Comparison of ENCODE assay signal across 8 cellular contexts in genomic region chr17:28951428-28951990, GRCh38. TPM values are rescaled to one million over a fixed set of nuclear protein-coding genes. Genes with fewer than 3 reads are reported as not detected.
A peak's percentile ranks its signal among the peaks of the same experiment; 100 is the strongest.
DNase-seq lines count a peak whose midpoint lies in the region; ATAC-seq and TF ChIP-seq lines count a peak whose summit lies in the region.

Gene PHF12, minus strand, starts transcription at chr17:28951518. Its CDS starts 558 bp downstream, at chr17:28950960.

- H3K27ac ChIP-seq in RWPE2 (ENCODE audit: poor library complexity, severe bottlenecking): peak within 1 kb of the TSS; percentile 86

- ATAC-seq in RWPE2 (ENCODE audit: low read depth) (peak; percentile 59), natural killer cell (peak; percentile 63 to 81 (median 67))

- peak within 1 kb of the TSS; percentile 47 for H3K4me3 ChIP-seq in RWPE2 (ENCODE audit: severe bottlenecking)

- H3K36me3 ChIP-seq in RWPE2 (ENCODE audit: low read depth): peaks cover 15% of the 10 kb centered on the region

- no peak for TF ChIP-seq CTCF in RWPE2 (IDR thresholded peaks at IDR 0.05; ENCODE audit: poor library complexity, severe bottlenecking)
- no peak for TF ChIP-seq CTCF in natural killer cell (IDR thresholded peaks at IDR 0.05)

- no peaks in the 10 kb centered on the region for H3K9me3 Mint-ChIP-seq in activated T-helper 2 cell treated with anti-CD3 and anti-CD28 coated beads, Interferon-gamma antibody, Interleukin-2, Interleukin-4, amounts not matched to agents 10 μg/mL and 5 μg/mL and 100 μg/mL, durations not matched to agents 14 hours and 24 hours and 36 hours
- no peaks in the 10 kb centered on the region for H3K9me3 Mint-ChIP-seq in natural killer cell

- H3K4me3 Mint-ChIP-seq in activated T-helper 2 cell treated with anti-CD3 and anti-CD28 coated beads, Interferon-gamma antibody, Interleukin-2, Interleukin-4, amounts not matched to agents 10 μg/mL and 5 μg/mL and 100 μg/mL, durations not matched to agents 14 hours and 24 hours and 36 hours (ENCODE audit: low read depth): peak within 1 kb of the TSS; percentile 95
- H3K4me3 Mint-ChIP-seq in natural killer cell: peak within 1 kb of the TSS; percentile 95

- H3K4me1 ChIP-seq in RWPE2 (ENCODE audit: insufficient read depth, poor library complexity, severe bottlenecking): peaks cover 15% of the 10 kb centered on the region

- H3K36me3 Mint-ChIP-seq in activated T-helper 2 cell treated with anti-CD3 and anti-CD28 coated beads, Interferon-gamma antibody, Interleukin-2, Interleukin-4, amounts not matched to agents 10 μg/mL and 5 μg/mL and 100 μg/mL, durations not matched to agents 14 hours and 24 hours and 36 hours (ENCODE audit: low read depth): peaks cover 29% of the 10 kb centered on the region
- H3K36me3 Mint-ChIP-seq in natural killer cell: no peaks in the 10 kb centered on the region

- no peaks in the 10 kb centered on the region for H3K27me3 Mint-ChIP-seq in activated T-helper 2 cell treated with anti-CD3 and anti-CD28 coated beads, Interferon-gamma antibody, Interleukin-2, Interleukin-4, amounts not matched to agents 10 μg/mL and 5 μg/mL and 100 μg/mL, durations not matched to agents 14 hours and 24 hours and 36 hours (ENCODE audit: low read depth)
- no peaks in the 10 kb centered on the region for H3K27me3 Mint-ChIP-seq in natural killer cell (ENCODE audit: low read depth in 2 of 2)

- intact Hi-C loops in activated T-helper 2 cell treated with anti-CD3 and anti-CD28 coated beads, Interferon-gamma antibody, Interleukin-2, Interleukin-4, amounts not matched to agents 10 μg/mL and 5 μg/mL and 100 μg/mL, durations not matched to agents 14 hours and 24 hours and 36 hours (cut with micrococcal nuclease): loop anchor here (1.0 to 5.0 kb wide), 3 partner anchors 109 to 223 kb away; partner anchors contain the start of genes FAM222B and NEK8
- intact Hi-C loops in natural killer cell (cut with micrococcal nuclease): loop anchor here (1.0 to 5.0 kb wide), 2 partner anchors 166 to 232 kb away; partner anchors contain the start of gene RPL23A

- peaks cover 13% of the 10 kb centered on the region for H3K4me1 Mint-ChIP-seq in activated T-helper 2 cell treated with anti-CD3 and anti-CD28 coated beads, Interferon-gamma antibody, Interleukin-2, Interleukin-4, amounts not matched to agents 10 μg/mL and 5 μg/mL and 100 μg/mL, durations not matched to agents 14 hours and 24 hours and 36 hours (ENCODE audit: low read depth)
- peaks cover 19 to 24% of the 10 kb centered on the region in 2 donors for H3K4me1 Mint-ChIP-seq in natural killer cell

- H3K27ac Mint-ChIP-seq in activated T-helper 2 cell treated with anti-CD3 and anti-CD28 coated beads, Interferon-gamma antibody, Interleukin-2, Interleukin-4, amounts not matched to agents 10 μg/mL and 5 μg/mL and 100 μg/mL, durations not matched to agents 14 hours and 24 hours and 36 hours: peak within 1 kb of the TSS; percentile 82
- no peak within 1 kb of the TSS for H3K27ac Mint-ChIP-seq in natural killer cell

- DNase-seq in Daoy (ENCODE audit: low read depth): peak; percentile 100
- DNase-seq in H4 (ENCODE audit: low spot score): peak; percentile 100
- peak; percentile 100 for DNase-seq in LoVo (ENCODE audit: low spot score)
- peak; percentile 100 for DNase-seq in RWPE2 (ENCODE audit: low spot score)
- DNase-seq in activated T-helper 2 cell treated with anti-CD3 and anti-CD28 coated beads, Interferon-gamma antibody, Interleukin-2, Interleukin-4, amounts not matched to agents 10 μg/mL and 5 μg/mL and 100 μg/mL, durations not matched to agents 14 hours and 24 hours and 36 hours (ENCODE audit: low spot score): peak; percentile 100
- DNase-seq in fibroblast of peridontal ligament (ENCODE audit: extremely low read depth): peak; percentile 100
- peak; percentile 99 for DNase-seq in natural killer cell
- peak; percentile 100 for DNase-seq in stimulated activated naive CD4-positive, alpha-beta T cell treated with Interleukin-2 at 50 U/mL for 16 hours (lab: John Stamatoyannopoulos, UW)

- H3K27me3 ChIP-seq in RWPE2 (ENCODE audit: insufficient read depth, poor library complexity, severe bottlenecking): no peaks in the 10 kb centered on the region

- H3K9me3 ChIP-seq in RWPE2 (ENCODE audit: severe bottlenecking): no peaks in the 10 kb centered on the region

RNA-seq across cellular contexts. Expression of gene PHF12, which starts in this region (rescaled TPM):
- 18.0 and 29.1 TPM in 2 replicates for total RNA-seq in Daoy (2014; rRNA removed; shearing (Covaris generic))
- total RNA-seq in H4 (2014; rRNA removed; shearing (Covaris generic)): 11.3 and 20.3 TPM in 2 replicates
- total RNA-seq in activated T-helper 2 cell treated with anti-CD3 and anti-CD28 coated beads, Interferon-gamma antibody, Interleukin-2, Interleukin-4, amounts not matched to agents 10 μg/mL and 5 μg/mL and 100 μg/mL, durations not matched to agents 14 hours and 24 hours and 36 hours: 59.5 and 62.1 TPM in 2 replicates
- 100 to 1,000 TPM; 163 to 177 (median 171) TPM for total RNA-seq in natural killer cell

Comparison
In these comparisons a context has a peak if more than half of its experiments do, and no peak if none do; other contexts are left out.
1. Peak in every context shown above with its lines: DNase-seq, ATAC-seq, H3K4me3 ChIP-seq and H3K27ac ChIP-seq.